Comparison of ENCODE assay signal across 8 cellular contexts in the genomic region with DNA sequence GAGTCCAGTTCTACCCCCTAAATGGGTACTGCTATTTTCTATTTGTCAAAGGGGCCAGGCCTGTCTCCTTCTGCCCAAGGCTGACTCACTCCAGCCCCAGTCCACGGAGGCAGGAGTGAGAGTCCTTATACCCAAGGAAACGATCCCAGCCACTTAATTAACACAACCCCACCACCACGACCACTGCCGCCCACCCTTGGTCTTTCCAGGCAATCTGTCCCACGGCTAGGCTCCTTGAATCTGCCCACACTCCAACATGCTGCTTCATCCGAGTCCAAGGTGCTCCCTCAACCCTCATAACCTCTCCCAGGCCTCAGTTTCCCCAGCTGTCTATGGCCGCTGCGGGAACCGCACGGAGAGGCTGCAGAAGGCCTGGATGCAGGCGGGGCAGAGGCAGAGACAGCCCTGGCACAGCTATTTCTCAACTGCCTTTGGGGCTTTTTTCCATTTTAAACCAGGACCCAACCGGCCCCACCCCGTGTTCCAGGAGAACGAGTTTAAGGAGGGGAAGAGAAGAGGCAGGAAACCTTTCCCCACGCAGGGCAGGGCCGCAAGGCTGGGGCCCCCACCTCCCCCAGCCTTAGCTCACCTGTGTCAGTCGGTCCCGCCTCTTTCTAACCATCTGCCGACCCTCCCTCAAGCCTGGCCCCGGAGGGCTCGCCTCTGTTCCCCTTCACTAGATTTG. TPM values are rescaled to one million over a fixed set of nuclear protein-coding genes. Genes with fewer than 3 reads are reported as not detected.
DNase-seq lines count a peak whose midpoint lies in the region; ATAC-seq, FAIRE-seq and TF ChIP-seq lines count a peak whose summit lies in the region.

No MANE protein-coding gene starts in this region.

- H3K4me1 ChIP-seq in gastrocnemius medialis: peaks cover 5 to 12% of the 10 kb centered on the region in 2 donors

- H3K27ac ChIP-seq in gastrocnemius medialis: peak overlapping the region; percentile 63 to 77 (median 72)

- ATAC-seq in GM21717 (IDR thresholded peaks at IDR 0.05; ENCODE audit: unreplicated experiment) (peak; percentile 14), activated B cell treated with CpG ODN at 0.5 μM for 24 hours (ENCODE audit: low read depth) (no peak), left ventricle myocardium superior (peak; percentile 36), gastrocnemius medialis (peak in 1 of 2 donors; percentile 19)

- H3K36me3 Mint-ChIP-seq in activated B cell treated with CpG ODN at 0.5 μM for 24 hours (ENCODE audit: low read depth): peaks cover 37% of the 10 kb centered on the region

- no peak overlapping the region for H3K27ac Mint-ChIP-seq in activated B cell treated with CpG ODN at 0.5 μM for 24 hours

- FAIRE-seq in H54 (lab: Jason Lieb, UNC): no peak

- CTCF ChIA-PET in activated B cell treated with CpG ODN at 0.5 μM for 24 hours (lab: Charles Lee): interaction anchor here (2.0 kb wide), 1 partner anchor 43 kb away, joined by 5 read pairs; no protein-coding TSS in a partner anchor

- no peaks in the 10 kb centered on the region for H3K27me3 ChIP-seq in gastrocnemius medialis

- H3K4me1 Mint-ChIP-seq in activated B cell treated with CpG ODN at 0.5 μM for 24 hours: peaks cover 24% of the 10 kb centered on the region

- H3K36me3 ChIP-seq in gastrocnemius medialis: peaks cover 0 to 44% of the 10 kb centered on the region in 2 donors

- H3K4me3 ChIP-seq in gastrocnemius medialis: peak overlapping the region; percentile 63 to 73 (median 66)

- no peak for TF ChIP-seq POLR2A in gastrocnemius medialis (IDR thresholded peaks at IDR 0.05)
- TF ChIP-seq POLR2A in H54 (IDR thresholded peaks at IDR 0.05; ENCODE audit: low read depth, low read length): no peak

- intact Hi-C loops in activated B cell treated with CpG ODN at 0.5 μM for 24 hours (cut with micrococcal nuclease) (no loop called here), left ventricle myocardium superior (cut with micrococcal nuclease) (no loop called here), gastrocnemius medialis (cut with DNase I; ENCODE audit: low total_unique reads) (no loop called here)

- peak overlapping the region; percentile 81 for H3K4me3 Mint-ChIP-seq in activated B cell treated with CpG ODN at 0.5 μM for 24 hours

- in situ Hi-C loops in gastrocnemius medialis (cut with MboI; ENCODE audit: low sequenced_read_pairs in 4 of 4): no loop called here

- H3K9me3 Mint-ChIP-seq in activated B cell treated with CpG ODN at 0.5 μM for 24 hours: no peaks in the 10 kb centered on the region

- DNase-seq in activated B cell treated with CpG ODN at 0.5 μM for 24 hours: no peak
- DNase-seq in left ventricle myocardium superior: no peak
- no peak for DNase-seq in gastrocnemius medialis
- no peak for DNase-seq in T1000 (lab: John Stamatoyannopoulos, UW)
- DNase-seq in GM20000 (ENCODE audit: low spot score): no peak
- no peak for DNase-seq in H54 (ENCODE audit: insufficient read length, low spot score)
- DNase-seq in NCI-H446 (lab: John Stamatoyannopoulos, UW): no peak

- no peaks in the 10 kb centered on the region for H3K27me3 Mint-ChIP-seq in activated B cell treated with CpG ODN at 0.5 μM for 24 hours

- H3K9me3 ChIP-seq in gastrocnemius medialis: no peaks in the 10 kb centered on the region

- POLR2A ChIA-PET in activated B cell treated with CpG ODN at 0.5 μM for 24 hours (lab: Charles Lee): interaction anchor here (2.2 kb wide), 1 partner anchor 36 kb away, joined by 13 read pairs; the partner anchor contains the start of gene SWSAP1

- TF ChIP-seq CTCF in activated B cell treated with CpG ODN at 0.5 μM for 24 hours (IDR thresholded peaks at IDR 0.05) (no peak), gastrocnemius medialis (IDR thresholded peaks at IDR 0.05 in 4 of 5, conservative IDR thresholded peaks at IDR 0.05 in 1 of 5) (no peak), GM20000 (IDR thresholded peaks at IDR 0.05; ENCODE audit: extremely low read depth, missing control alignments) (no peak)

RNA-seq across cellular contexts. Expression of gene RAB3D, which starts 0.7 kb away (rescaled TPM):
- total RNA-seq in activated B cell treated with CpG ODN at 0.5 μM for 24 hours: 4.5 and 6.2 TPM in 2 replicates
- total RNA-seq in left ventricle myocardium superior: 8.1 TPM
- total RNA-seq in gastrocnemius medialis: 1 to 10 TPM; 1.5 to 3.9 (median 2.4) TPM

RNA-seq across cellular contexts. Expression of gene TMEM205, which starts 7.4 kb away (rescaled TPM):
- 61.8 and 68.1 TPM in 2 replicates for total RNA-seq in activated B cell treated with CpG ODN at 0.5 μM for 24 hours
- 89.8 TPM for total RNA-seq in left ventricle myocardium superior
- 100 to 1,000 TPM; 159 to 284 (median 164) TPM for total RNA-seq in gastrocnemius medialis

RNA-seq across cellular contexts. Expression of gene CCDC159, which starts 7.6 kb away (rescaled TPM):
- total RNA-seq in activated B cell treated with CpG ODN at 0.5 μM for 24 hours: 27.6 and 32.1 TPM in 2 replicates
- total RNA-seq in left ventricle myocardium superior: 20.9 TPM
- total RNA-seq in gastrocnemius medialis: 1 to 10 TPM in 3 of 4 donors, under 1 TPM in 1; 0.85 to 9.2 (median 2.0) TPM

RNA-seq across cellular contexts. Expression of gene PLPPR2, which starts 16.5 kb away (rescaled TPM):
- total RNA-seq in activated B cell treated with CpG ODN at 0.5 μM for 24 hours: 1.5 and 2.2 TPM in 2 replicates
- total RNA-seq in left ventricle myocardium superior: 17.7 TPM
- total RNA-seq in gastrocnemius medialis: 10 to 100 TPM; 18.6 to 46.2 (median 36.9) TPM

RNA-seq across cellular contexts. Expression of gene SWSAP1, which starts 35.8 kb away (rescaled TPM):
- total RNA-seq in activated B cell treated with CpG ODN at 0.5 μM for 24 hours (4.3 and 5.1 TPM in 2 replicates), left ventricle myocardium superior (2.0 TPM), gastrocnemius medialis (1 to 10 TPM in 3 of 4 donors, under 1 TPM in 1; 0.51 to 1.7 (median 1.2) TPM)
